ENCODE assay signal across 10 cellular contexts in the genomic region with DNA sequence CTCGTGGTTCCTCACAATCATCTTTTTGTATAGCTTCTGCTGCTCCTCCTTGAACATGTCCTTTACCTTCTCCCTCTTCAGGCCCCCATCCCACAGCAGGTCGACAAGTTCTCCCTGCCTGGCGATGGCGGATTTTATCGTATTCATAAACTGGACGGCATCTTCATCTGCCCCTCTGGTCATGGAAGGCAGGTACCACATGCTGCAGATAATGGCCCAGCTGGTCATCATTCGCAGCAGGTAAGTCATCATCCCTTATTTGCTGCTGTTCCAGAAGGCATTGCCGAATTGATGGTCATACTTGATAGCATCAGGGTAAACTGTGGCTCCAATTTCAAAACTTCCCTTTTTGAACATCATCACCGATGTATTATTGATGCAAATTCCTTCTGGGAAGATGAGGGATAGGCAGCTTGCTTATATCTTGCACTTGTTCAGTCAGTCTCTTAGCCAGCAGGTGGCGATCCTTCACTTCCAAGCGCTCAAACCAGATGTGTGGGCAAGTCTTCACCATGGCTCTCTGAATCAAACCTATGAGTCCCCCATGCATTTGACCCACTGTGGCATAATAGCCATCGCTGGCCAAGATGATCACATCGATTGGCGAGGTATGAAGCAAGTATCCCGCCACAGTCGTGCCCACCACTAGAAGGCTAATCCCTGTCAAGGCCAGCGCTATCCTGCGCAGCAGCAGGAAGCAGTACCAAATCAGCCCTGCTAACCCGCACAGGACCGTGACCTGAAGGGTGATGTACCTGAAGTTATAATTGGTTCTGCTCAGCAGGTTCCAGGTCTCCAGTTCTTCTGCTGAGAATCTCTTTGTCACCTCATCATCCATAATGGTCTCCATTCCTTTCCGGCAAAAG.
A peak's percentile ranks its signal among the peaks of the same experiment; 100 is the strongest.
DNase-seq lines count a peak whose midpoint lies in the region; ATAC-seq and TF ChIP-seq lines count a peak whose summit lies in the region.
"Had no signal": no experiment of that assay in that cellular context is flagged by ENCODE, and none has a peak within 500 bp of the region (broad histone marks: within the 10 kb centered on the region; RNA-seq: fewer than 3 reads in every experiment).

No MANE protein-coding gene starts in this region.

- peak; percentile 73 for DNase-seq in DMS53 (lab: John Stamatoyannopoulos, UW)
- peak; percentile 45 for DNase-seq in Jurkat, Clone E6-1 (ENCODE audit: low read depth, low spot score)
- DNase-seq in SHP77 treated with DMSO at 0.1 percent for 48 hours (lab: John Stamatoyannopoulos, UW), result peak; percentile 42
- DNase-seq in islet precursor cell, result peak; percentile 74
- DNase-seq in CD4-positive, alpha-beta T cell, result no peak
- no peak for DNase-seq in posterior cingulate gyrus
- no peak for DNase-seq in NCI-H510A (lab: John Stamatoyannopoulos, UW)
- DNase-seq: retina had no signal

- no peak overlapping the region for H3K4me3 ChIP-seq in Jurkat, Clone E6-1 (ENCODE audit: low read length)

- CTCF ChIA-PET in CD4-positive, alpha-beta T cell (lab: Charles Lee), result no interaction called here

- intact Hi-C loops in CD4-positive, alpha-beta T cell (cut with DNase I, micrococcal nuclease), result no loop called here
- intact Hi-C loops in posterior cingulate gyrus (cut with DNase I), result no loop called here

- no peak overlapping the region for H3K4me3 Mint-ChIP-seq in CD4-positive, alpha-beta T cell
- H3K4me3 Mint-ChIP-seq: stimulated activated memory B cell treated with anti-CD40 and anti-IgM and Interleukin-4, amounts not matched to agents 10 μg/mL and 1 μg/mL and 100 μg/mL, for 72 hours had no signal

- peaks cover 10% of the 10 kb centered on the region for H3K9me3 Mint-ChIP-seq in CD4-positive, alpha-beta T cell

- no peaks in the 10 kb centered on the region for H3K27me3 ChIP-seq in CD4-positive, alpha-beta T cell (ENCODE audit: control insufficient read depth, insufficient read depth, low read length)

- no peaks in the 10 kb centered on the region for H3K36me3 Mint-ChIP-seq in CD4-positive, alpha-beta T cell (ENCODE audit: low read depth)
- H3K36me3 Mint-ChIP-seq: stimulated activated memory B cell treated with anti-CD40 and anti-IgM and Interleukin-4, amounts not matched to agents 10 μg/mL and 1 μg/mL and 100 μg/mL, for 72 hours had no signal

- H3K27me3 Mint-ChIP-seq in CD4-positive, alpha-beta T cell, result no peaks in the 10 kb centered on the region
- H3K27me3 Mint-ChIP-seq: stimulated activated memory B cell treated with anti-CD40 and anti-IgM and Interleukin-4, amounts not matched to agents 10 μg/mL and 1 μg/mL and 100 μg/mL, for 72 hours had no signal

- no peak overlapping the region for H3K27ac ChIP-seq in CD4-positive, alpha-beta T cell (ENCODE audit: low read depth, low read length)

- H3K27ac Mint-ChIP-seq in CD4-positive, alpha-beta T cell, result no peak overlapping the region
- H3K27ac Mint-ChIP-seq: stimulated activated memory B cell treated with anti-CD40 and anti-IgM and Interleukin-4, amounts not matched to agents 10 μg/mL and 1 μg/mL and 100 μg/mL, for 72 hours had no signal

- POLR2A ChIA-PET in CD4-positive, alpha-beta T cell (lab: Charles Lee), result no interaction called here

- no peaks in the 10 kb centered on the region for H3K9me3 ChIP-seq in CD4-positive, alpha-beta T cell (ENCODE audit: control insufficient read depth, low read length)

- no peak for ATAC-seq in HG03135 (IDR thresholded peaks at IDR 0.05; ENCODE audit: unreplicated experiment)
- ATAC-seq in CD4-positive, alpha-beta T cell (ENCODE audit: poor library complexity), result no peak
- ATAC-seq: stimulated activated memory B cell treated with anti-CD40 and anti-IgM and Interleukin-4, amounts not matched to agents 10 μg/mL and 1 μg/mL and 100 μg/mL, for 72 hours had no signal

- no peak for TF ChIP-seq CTCF in CD4-positive, alpha-beta T cell (IDR thresholded peaks at IDR 0.05)

- no peaks in the 10 kb centered on the region for H3K4me1 Mint-ChIP-seq in CD4-positive, alpha-beta T cell (ENCODE audit: low read depth)
- H3K4me1 Mint-ChIP-seq: stimulated activated memory B cell treated with anti-CD40 and anti-IgM and Interleukin-4, amounts not matched to agents 10 μg/mL and 1 μg/mL and 100 μg/mL, for 72 hours had no signal

Comparison
In these comparisons a context has a peak if more than half of its experiments do, and no peak if none do; other contexts are left out.
1. DNase-seq: peak in DMS53 (single experiment), Jurkat, Clone E6-1 (single experiment), SHP77 treated with DMSO at 0.1 percent for 48 hours (single experiment) and islet precursor cell (single experiment); none in CD4-positive, alpha-beta T cell (0 of 10), posterior cingulate gyrus (0 of 10) and NCI-H510A (single experiment).